Comparison of ENCODE assay signal across 39 cellular contexts in genomic region chr18:4270988-4271387, GRCh38.
"Had no signal": no experiment of that assay in that cellular context is flagged by ENCODE, and none has a peak within 500 bp of the region (broad histone marks: within the 10 kb centered on the region; RNA-seq: fewer than 3 reads in every experiment).

No MANE protein-coding gene starts in this region.

- H3K9me3 Mint-ChIP-seq: activated naive CD4-positive, alpha-beta T cell treated with anti-CD3 and anti-CD28 coated beads for 36 hours; activated naive CD4-positive, alpha-beta T cell treated with anti-CD3 and anti-CD28 coated beads, Interleukin-2, amount 50 U/mL, for 24 hours; activated naive CD8-positive, alpha-beta T cell treated with anti-CD3 and anti-CD28 coated beads for 36 hours; activated naive CD8-positive, alpha-beta T cell treated with anti-CD3 and anti-CD28 coated beads, Interleukin-2, amount 50 U/mL, for 24 hours; activated T-cell treated with anti-CD3 and anti-CD28 coated beads, Interleukin-2, amount 50 U/mL, for 24 hours; brain had no signal

- H3K4me1 Mint-ChIP-seq: activated naive CD4-positive, alpha-beta T cell treated with anti-CD3 and anti-CD28 coated beads, Interleukin-2, amount 10 ng/mL, durations not matched to agents 7 days and 5 days; activated naive CD4-positive, alpha-beta T cell treated with anti-CD3 and anti-CD28 coated beads, Interleukin-2, amount 50 U/mL, for 24 hours; activated naive CD8-positive, alpha-beta T cell treated with anti-CD3 and anti-CD28 coated beads for 36 hours; activated naive CD8-positive, alpha-beta T cell treated with anti-CD3 and anti-CD28 coated beads, Interleukin-2, amount 10 ng/mL, durations not matched to agents 7 days and 5 days; activated naive CD8-positive, alpha-beta T cell treated with anti-CD3 and anti-CD28 coated beads, Interleukin-2, amount 50 U/mL, for 24 hours; brain; central memory CD8-positive, alpha-beta T cell had no signal

- H3K36me3 ChIP-seq: adrenal gland, ascending aorta, brain microvascular endothelial cell, breast epithelium, cardiac muscle cell had no signal

- H3K27me3 ChIP-seq: adrenal gland, ascending aorta, body of pancreas, brain microvascular endothelial cell, breast epithelium had no signal

- H3K27ac Mint-ChIP-seq: activated naive CD4-positive, alpha-beta T cell treated with anti-CD3 and anti-CD28 coated beads for 36 hours; activated naive CD4-positive, alpha-beta T cell treated with anti-CD3 and anti-CD28 coated beads, Interleukin-2, amount 10 ng/mL, durations not matched to agents 7 days and 5 days; activated naive CD4-positive, alpha-beta T cell treated with anti-CD3 and anti-CD28 coated beads, Interleukin-2, amount 50 U/mL, for 24 hours; activated naive CD4-positive, alpha-beta T cell treated with anti-CD3 and anti-CD28 coated beads, Interleukin-2, amount 50 U/mL, for 72 hours; activated naive CD8-positive, alpha-beta T cell; activated naive CD8-positive, alpha-beta T cell treated with anti-CD3 and anti-CD28 coated beads for 36 hours; activated naive CD8-positive, alpha-beta T cell treated with anti-CD3 and anti-CD28 coated beads, Interleukin-2, amount 10 ng/mL, durations not matched to agents 7 days and 5 days; activated naive CD8-positive, alpha-beta T cell treated with anti-CD3 and anti-CD28 coated beads, Interleukin-2, amount 50 U/mL, for 24 hours; activated T-cell treated with anti-CD3 and anti-CD28 coated beads, Interleukin-2, amount 50 U/mL, for 24 hours; activated T-cell treated with anti-CD3 and anti-CD28 coated beads, Interleukin-2, amount 50 U/mL, for 72 hours; activated T-helper 1 cell treated with anti-CD3 and anti-CD28 coated beads, Interleukin-12 subunit alpha, Interleukin-12 subunit beta, Interleukin-2, Interleukin-4 antibody, amounts not matched to agents 30 ng/mL and 10 ng/mL and 1 ng/mL, durations not matched to agents 14 hours and 24 hours and 36 hours; activated T-helper 2 cell treated with anti-CD3 and anti-CD28 coated beads, Interferon-gamma antibody, Interleukin-2, Interleukin-4, amounts not matched to agents 10 μg/mL and 5 μg/mL and 100 μg/mL, durations not matched to agents 14 hours and 24 hours and 36 hours; brain had no signal

- H3K9me3 ChIP-seq: adrenal gland, ascending aorta, body of pancreas, breast epithelium had no signal

- H3K4me1 ChIP-seq: adrenal gland, ascending aorta, body of pancreas, breast epithelium had no signal

- H3K4me3 Mint-ChIP-seq: activated naive CD4-positive, alpha-beta T cell treated with anti-CD3 and anti-CD28 coated beads for 36 hours; activated naive CD4-positive, alpha-beta T cell treated with anti-CD3 and anti-CD28 coated beads, Interleukin-2, amount 10 ng/mL, durations not matched to agents 7 days and 5 days; activated naive CD4-positive, alpha-beta T cell treated with anti-CD3 and anti-CD28 coated beads, Interleukin-2, amount 50 U/mL, for 24 hours; activated naive CD8-positive, alpha-beta T cell; activated naive CD8-positive, alpha-beta T cell treated with anti-CD3 and anti-CD28 coated beads for 36 hours; activated naive CD8-positive, alpha-beta T cell treated with anti-CD3 and anti-CD28 coated beads, Interleukin-2, amount 10 ng/mL, durations not matched to agents 7 days and 5 days; activated naive CD8-positive, alpha-beta T cell treated with anti-CD3 and anti-CD28 coated beads, Interleukin-2, amount 50 U/mL, for 24 hours; activated T-cell treated with anti-CD3 and anti-CD28 coated beads, Interleukin-2, amount 50 U/mL, for 24 hours; activated T-cell treated with anti-CD3 and anti-CD28 coated beads, Interleukin-2, amount 50 U/mL, for 4 hours; activated T-cell treated with anti-CD3 and anti-CD28 coated beads, Interleukin-2, amount 50 U/mL, for 72 hours; activated T-helper 1 cell treated with anti-CD3 and anti-CD28 coated beads, Interleukin-12 subunit alpha, Interleukin-12 subunit beta, Interleukin-2, Interleukin-4 antibody, amounts not matched to agents 30 ng/mL and 10 ng/mL and 1 ng/mL, durations not matched to agents 14 hours and 24 hours and 36 hours; brain; central memory CD8-positive, alpha-beta T cell had no signal

- H3K27me3 Mint-ChIP-seq: activated naive CD4-positive, alpha-beta T cell treated with anti-CD3 and anti-CD28 coated beads, Interleukin-2, amount 10 ng/mL, durations not matched to agents 7 days and 5 days; activated naive CD4-positive, alpha-beta T cell treated with anti-CD3 and anti-CD28 coated beads, Interleukin-2, amount 50 U/mL, for 24 hours; activated naive CD8-positive, alpha-beta T cell; activated naive CD8-positive, alpha-beta T cell treated with anti-CD3 and anti-CD28 coated beads for 36 hours; activated naive CD8-positive, alpha-beta T cell treated with anti-CD3 and anti-CD28 coated beads, Interleukin-2, amount 10 ng/mL, durations not matched to agents 7 days and 5 days; activated T-cell treated with anti-CD3 and anti-CD28 coated beads, Interleukin-2, amount 50 U/mL, for 24 hours; brain; central memory CD8-positive, alpha-beta T cell had no signal

- H3K27ac ChIP-seq: adrenal gland, ascending aorta, body of pancreas, brain microvascular endothelial cell, breast epithelium, cardiac muscle cell had no signal

- DNase-seq: activated effector memory CD4-positive, alpha-beta T cell treated with anti-CD3 and anti-CD28 coated beads, Interleukin-2, amount 50 U/mL, for 16 hours; activated effector memory CD4-positive, alpha-beta T cell treated with Interleukin-2 at 50 U/mL for 16 hours; activated gamma-delta T cell; activated gamma-delta T cell treated with Interleukin-2 at 50 U/mL for 16 hours; activated naive CD4-positive, alpha-beta T cell; activated naive CD4-positive, alpha-beta T cell treated with anti-CD3 and anti-CD28 coated beads for 36 hours; activated naive CD4-positive, alpha-beta T cell treated with anti-CD3 and anti-CD28 coated beads, Interleukin-2, amount 10 ng/mL, durations not matched to agents 7 days and 5 days; activated naive CD4-positive, alpha-beta T cell treated with anti-CD3 and anti-CD28 coated beads, Interleukin-2, amount 50 U/mL, for 16 hours; activated naive CD4-positive, alpha-beta T cell treated with Interleukin-2 at 50 U/mL for 16 hours; activated naive CD8-positive, alpha-beta T cell treated with anti-CD3 and anti-CD28 coated beads for 36 hours; activated naive CD8-positive, alpha-beta T cell treated with anti-CD3 and anti-CD28 coated beads, Interleukin-2, amount 10 ng/mL, durations not matched to agents 7 days and 5 days; activated naive CD8-positive, alpha-beta T cell treated with anti-CD3 and anti-CD28 coated beads, Interleukin-2, amount 50 U/mL, for 24 hours; activated T-cell treated with anti-CD3 and anti-CD28 coated beads, Interleukin-2, amount 50 U/mL, for 24 hours; activated T-cell treated with anti-CD3 and anti-CD28 coated beads, Interleukin-2, amount 50 U/mL, for 4 hours; activated T-cell treated with anti-CD3 and anti-CD28 coated beads, Interleukin-2, amount 50 U/mL, for 48 hours; activated T-cell treated with anti-CD3 and anti-CD28 coated beads, Interleukin-2, amount 50 U/mL, for 72 hours; adrenal gland; amniotic stem cell; amygdala; anterior cingulate cortex; aorta; body of pancreas; brain microvascular endothelial cell; caudate nucleus; central memory CD4-positive, alpha-beta T cell; cerebellar nuclear complex had no signal

- H3K4me3 ChIP-seq: adrenal gland, ascending aorta, body of pancreas, breast epithelium, cardiac muscle cell had no signal

- FAIRE-seq: astrocyte, bronchial epithelial cell, colon had no signal

- H3K36me3 Mint-ChIP-seq: activated naive CD4-positive, alpha-beta T cell treated with anti-CD3 and anti-CD28 coated beads, Interleukin-2, amount 10 ng/mL, durations not matched to agents 7 days and 5 days; activated naive CD4-positive, alpha-beta T cell treated with anti-CD3 and anti-CD28 coated beads, Interleukin-2, amount 50 U/mL, for 24 hours; activated naive CD4-positive, alpha-beta T cell treated with anti-CD3 and anti-CD28 coated beads, Interleukin-2, amount 50 U/mL, for 72 hours; activated naive CD8-positive, alpha-beta T cell; activated naive CD8-positive, alpha-beta T cell treated with anti-CD3 and anti-CD28 coated beads for 36 hours; activated naive CD8-positive, alpha-beta T cell treated with anti-CD3 and anti-CD28 coated beads, Interleukin-2, amount 10 ng/mL, durations not matched to agents 7 days and 5 days; brain had no signal

- ATAC-seq: activated naive CD4-positive, alpha-beta T cell treated with anti-CD3 and anti-CD28 coated beads, Interleukin-2, amount 50 U/mL, for 72 hours; activated naive CD8-positive, alpha-beta T cell treated with anti-CD3 and anti-CD28 coated beads, Interleukin-2, amount 50 U/mL, for 24 hours; activated T-cell treated with anti-CD3 and anti-CD28 coated beads, Interleukin-2, amount 50 U/mL, for 4 hours; activated T-cell treated with anti-CD3 and anti-CD28 coated beads, Interleukin-2, amount 50 U/mL, for 72 hours; body of pancreas had no signal
